Comparison of ENCODE assay signal across 1 cellular context in the genomic region with DNA sequence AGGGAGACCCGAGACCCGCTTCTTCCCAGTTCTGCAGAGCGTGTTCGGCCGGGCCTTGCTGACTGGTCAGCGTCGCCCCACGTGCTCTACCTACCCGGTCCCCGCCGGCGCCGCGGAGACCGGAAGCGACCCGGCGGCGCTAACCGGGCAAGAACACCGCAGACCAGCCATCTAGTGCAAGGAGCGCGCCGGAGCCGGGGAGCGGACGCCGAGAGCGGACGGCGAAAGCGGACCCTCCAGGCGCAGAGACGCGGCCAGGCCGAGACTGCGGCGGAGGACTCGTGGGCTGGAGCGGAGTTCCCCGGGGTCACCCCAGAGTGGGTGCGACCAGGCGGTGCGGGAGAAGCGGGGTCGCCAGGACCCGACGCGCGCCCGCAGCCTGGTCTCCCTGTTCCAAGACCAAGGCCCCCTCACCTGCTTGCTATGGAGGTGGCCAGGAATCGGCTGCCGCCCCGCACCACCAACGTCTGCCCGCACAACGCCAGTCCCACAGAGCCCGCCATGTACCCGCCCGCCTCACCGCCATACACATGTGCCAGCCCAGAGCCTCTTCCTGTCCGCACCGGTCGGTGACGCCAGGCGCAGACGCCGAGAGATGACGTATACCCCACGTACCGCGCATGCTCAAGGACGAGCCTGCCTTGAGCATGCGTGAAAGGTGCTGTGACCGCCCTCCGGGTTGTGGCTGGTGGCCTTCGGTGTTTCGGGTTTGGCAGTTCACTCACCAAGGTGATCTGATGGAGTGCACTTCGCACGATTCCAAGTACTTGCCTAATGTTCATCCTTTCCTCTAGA.
A peak's percentile ranks its signal among the peaks of the same experiment; 100 is the strongest.
TF ChIP-seq lines count a peak whose summit lies in the region.

WDR4 (minus strand) TSS at position 547 of the 795 bp plus-strand sequence; CDS start at position 503, 44 bp downstream.

TF ChIP-seq in K562, 482 proteins besides CTCF, POLR2A, EP300 and RAD21 (continued from another document and continues in another):
- TF ChIP-seq CLOCK (CRISPR knock-in tag; IDR thresholded peaks at IDR 0.05; ENCODE audit: borderline replicate concordance) (no peak), RBBP5 (IDR thresholded peaks at IDR 0.05; ENCODE audit: borderline replicate concordance, insufficient read depth, low read length, poor library complexity, severe bottlenecking) (peak; percentile 96), ELF2 (CRISPR knock-in tag; IDR thresholded peaks at IDR 0.05) (peak; percentile 99), ZNF76 (CRISPR knock-in tag; IDR thresholded peaks at IDR 0.05; ENCODE audit: borderline replicate concordance) (no peak; the same call in 1 of the 2 replicates), CREM (IDR thresholded peaks at IDR 0.05; ENCODE audit: low read depth) (peak; percentile 100), CHD1 (IDR thresholded peaks at IDR 0.05; ENCODE audit: low read length) (no peak), CGGBP1 (CRISPR knock-in tag; IDR thresholded peaks at IDR 0.05) (no peak; the same call in 1 of the 2 replicates), STAT5B (CRISPR knock-in tag; IDR thresholded peaks at IDR 0.05) (no peak), ZNF384 (IDR thresholded peaks at IDR 0.05; ENCODE audit: low read depth, low read length) (peak; percentile 24; the same call in 1 of the 2 replicates), POLR3G (IDR thresholded peaks at IDR 0.05; ENCODE audit: extremely low read depth, insufficient read length, insufficient replicate concordance) (no peak), CEBPG (CRISPR knock-in tag; IDR thresholded peaks at IDR 0.05) (peak; percentile 8; the same call in 1 of the 2 replicates), CEBPG (tag; conservative IDR thresholded peaks at IDR 0.05 in 1 of 2, IDR thresholded peaks at IDR 0.05 in 1 of 2) (no peak), SMARCA4 (IDR thresholded peaks at IDR 0.05) (no peak), U2AF1 (optimal IDR thresholded peaks at IDR 0.05; ENCODE audit: low read depth, low read length) (peak; percentile 97), ZNF717 (CRISPR knock-in tag; IDR thresholded peaks at IDR 0.05) (no peak), HMG20A (CRISPR knock-in tag; conservative IDR thresholded peaks at IDR 0.05) (no peak), PHTF2 (CRISPR knock-in tag; IDR thresholded peaks at IDR 0.05) (no peak), SMAD4 (CRISPR knock-in tag; conservative IDR thresholded peaks at IDR 0.05) (peak; percentile 88), NR1H2 (CRISPR knock-in tag; IDR thresholded peaks at IDR 0.05) (peak; percentile 91; the same call in 1 of the 2 replicates), ARNT (IDR thresholded peaks at IDR 0.05) (no peak), KLF16 (IDR thresholded peaks at IDR 0.05) (no peak), MTA1 (IDR thresholded peaks at IDR 0.05; ENCODE audit: borderline replicate concordance) (peak; percentile 100), ESRRB (CRISPR knock-in tag; IDR thresholded peaks at IDR 0.05; ENCODE audit: borderline replicate concordance) (no peak), THAP7 (CRISPR knock-in tag; IDR thresholded peaks at IDR 0.05) (no peak), TRIM28 (IDR thresholded peaks at IDR 0.05) (no peak), ZNF830 (CRISPR knock-in tag; IDR thresholded peaks at IDR 0.05) (peak; percentile 30; the same call in 1 of the 2 replicates), RB1 (IDR thresholded peaks at IDR 0.05; ENCODE audit: low read depth) (peak; percentile 79), BHLHE40 (IDR thresholded peaks at IDR 0.05; ENCODE audit: low read length) (peak; percentile 67), ARID1B (IDR thresholded peaks at IDR 0.05) (no peak), JUN (IDR thresholded peaks at IDR 0.05; ENCODE audit: borderline replicate concordance, low read depth, low read length) (peak; percentile 96), JUN (CRISPR knock-in tag; IDR thresholded peaks at IDR 0.05; ENCODE audit: borderline replicate concordance) (peak; percentile 51; the same call in 1 of the 2 replicates), FOS (IDR thresholded peaks at IDR 0.05; ENCODE audit: extremely low read depth, insufficient read length) (no peak), CSDE1 (IDR thresholded peaks at IDR 0.05) (peak in 1 of 2 experiments; percentile 92; a peak in 2 of 4 replicates), XRCC5 (IDR thresholded peaks at IDR 0.05; ENCODE audit: low read depth, low read length) (peak; percentile 30; the same call in 1 of the 2 replicates), SRSF7 (optimal IDR thresholded peaks at IDR 0.05; ENCODE audit: low read depth, low read length) (peak; percentile 86), ZNF280A (IDR thresholded peaks at IDR 0.05; ENCODE audit: low read depth, partially characterized antibody) (no peak), ZNF75A (CRISPR knock-in tag; IDR thresholded peaks at IDR 0.05) (no peak; the same call in 1 of the 2 replicates), ZNF316 (IDR thresholded peaks at IDR 0.05) (peak; percentile 67), E2F3 (CRISPR knock-in tag; IDR thresholded peaks at IDR 0.05) (0 out of 2 replicates have a peak, but pooled peaks have one; percentile 18)
- TF ChIP-seq, protein P1, sequence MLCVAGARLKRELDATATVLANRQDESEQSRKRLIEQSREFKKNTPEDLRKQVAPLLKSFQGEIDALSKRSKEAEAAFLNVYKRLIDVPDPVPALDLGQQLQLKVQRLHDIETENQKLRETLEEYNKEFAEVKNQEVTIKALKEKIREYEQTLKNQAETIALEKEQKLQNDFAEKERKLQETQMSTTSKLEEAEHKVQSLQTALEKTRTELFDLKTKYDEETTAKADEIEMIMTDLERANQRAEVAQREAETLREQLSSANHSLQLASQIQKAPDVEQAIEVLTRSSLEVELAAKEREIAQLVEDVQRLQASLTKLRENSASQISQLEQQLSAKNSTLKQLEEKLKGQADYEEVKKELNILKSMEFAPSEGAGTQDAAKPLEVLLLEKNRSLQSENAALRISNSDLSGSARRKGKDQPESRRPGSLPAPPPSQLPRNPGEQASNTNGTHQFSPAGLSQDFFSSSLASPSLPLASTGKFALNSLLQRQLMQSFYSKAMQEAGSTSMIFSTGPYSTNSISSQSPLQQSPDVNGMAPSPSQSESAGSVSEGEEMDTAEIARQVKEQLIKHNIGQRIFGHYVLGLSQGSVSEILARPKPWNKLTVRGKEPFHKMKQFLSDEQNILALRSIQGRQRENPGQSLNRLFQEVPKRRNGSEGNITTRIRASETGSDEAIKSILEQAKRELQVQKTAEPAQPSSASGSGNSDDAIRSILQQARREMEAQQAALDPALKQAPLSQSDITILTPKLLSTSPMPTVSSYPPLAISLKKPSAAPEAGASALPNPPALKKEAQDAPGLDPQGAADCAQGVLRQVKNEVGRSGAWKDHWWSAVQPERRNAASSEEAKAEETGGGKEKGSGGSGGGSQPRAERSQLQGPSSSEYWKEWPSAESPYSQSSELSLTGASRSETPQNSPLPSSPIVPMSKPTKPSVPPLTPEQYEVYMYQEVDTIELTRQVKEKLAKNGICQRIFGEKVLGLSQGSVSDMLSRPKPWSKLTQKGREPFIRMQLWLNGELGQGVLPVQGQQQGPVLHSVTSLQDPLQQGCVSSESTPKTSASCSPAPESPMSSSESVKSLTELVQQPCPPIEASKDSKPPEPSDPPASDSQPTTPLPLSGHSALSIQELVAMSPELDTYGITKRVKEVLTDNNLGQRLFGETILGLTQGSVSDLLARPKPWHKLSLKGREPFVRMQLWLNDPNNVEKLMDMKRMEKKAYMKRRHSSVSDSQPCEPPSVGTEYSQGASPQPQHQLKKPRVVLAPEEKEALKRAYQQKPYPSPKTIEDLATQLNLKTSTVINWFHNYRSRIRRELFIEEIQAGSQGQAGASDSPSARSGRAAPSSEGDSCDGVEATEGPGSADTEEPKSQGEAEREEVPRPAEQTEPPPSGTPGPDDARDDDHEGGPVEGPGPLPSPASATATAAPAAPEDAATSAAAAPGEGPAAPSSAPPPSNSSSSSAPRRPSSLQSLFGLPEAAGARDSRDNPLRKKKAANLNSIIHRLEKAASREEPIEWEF (CRISPR knock-in tag; IDR thresholded peaks at IDR 0.05) = no peak
- TF ChIP-seq, protein P2, sequence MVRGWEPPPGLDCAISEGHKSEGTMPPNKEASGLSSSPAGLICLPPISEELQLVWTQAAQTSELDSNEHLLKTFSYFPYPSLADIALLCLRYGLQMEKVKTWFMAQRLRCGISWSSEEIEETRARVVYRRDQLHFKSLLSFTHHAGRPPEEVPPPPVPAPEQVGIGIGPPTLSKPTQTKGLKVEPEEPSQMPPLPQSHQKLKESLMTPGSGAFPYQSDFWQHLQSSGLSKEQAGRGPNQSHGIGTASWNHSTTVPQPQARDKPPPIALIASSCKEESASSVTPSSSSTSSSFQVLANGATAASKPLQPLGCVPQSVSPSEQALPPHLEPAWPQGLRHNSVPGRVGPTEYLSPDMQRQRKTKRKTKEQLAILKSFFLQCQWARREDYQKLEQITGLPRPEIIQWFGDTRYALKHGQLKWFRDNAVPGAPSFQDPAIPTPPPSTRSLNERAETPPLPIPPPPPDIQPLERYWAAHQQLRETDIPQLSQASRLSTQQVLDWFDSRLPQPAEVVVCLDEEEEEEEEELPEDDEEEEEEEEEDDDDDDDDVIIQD (CRISPR knock-in tag; IDR thresholded peaks at IDR 0.05) = no peak
- TF ChIP-seq, protein P3, sequence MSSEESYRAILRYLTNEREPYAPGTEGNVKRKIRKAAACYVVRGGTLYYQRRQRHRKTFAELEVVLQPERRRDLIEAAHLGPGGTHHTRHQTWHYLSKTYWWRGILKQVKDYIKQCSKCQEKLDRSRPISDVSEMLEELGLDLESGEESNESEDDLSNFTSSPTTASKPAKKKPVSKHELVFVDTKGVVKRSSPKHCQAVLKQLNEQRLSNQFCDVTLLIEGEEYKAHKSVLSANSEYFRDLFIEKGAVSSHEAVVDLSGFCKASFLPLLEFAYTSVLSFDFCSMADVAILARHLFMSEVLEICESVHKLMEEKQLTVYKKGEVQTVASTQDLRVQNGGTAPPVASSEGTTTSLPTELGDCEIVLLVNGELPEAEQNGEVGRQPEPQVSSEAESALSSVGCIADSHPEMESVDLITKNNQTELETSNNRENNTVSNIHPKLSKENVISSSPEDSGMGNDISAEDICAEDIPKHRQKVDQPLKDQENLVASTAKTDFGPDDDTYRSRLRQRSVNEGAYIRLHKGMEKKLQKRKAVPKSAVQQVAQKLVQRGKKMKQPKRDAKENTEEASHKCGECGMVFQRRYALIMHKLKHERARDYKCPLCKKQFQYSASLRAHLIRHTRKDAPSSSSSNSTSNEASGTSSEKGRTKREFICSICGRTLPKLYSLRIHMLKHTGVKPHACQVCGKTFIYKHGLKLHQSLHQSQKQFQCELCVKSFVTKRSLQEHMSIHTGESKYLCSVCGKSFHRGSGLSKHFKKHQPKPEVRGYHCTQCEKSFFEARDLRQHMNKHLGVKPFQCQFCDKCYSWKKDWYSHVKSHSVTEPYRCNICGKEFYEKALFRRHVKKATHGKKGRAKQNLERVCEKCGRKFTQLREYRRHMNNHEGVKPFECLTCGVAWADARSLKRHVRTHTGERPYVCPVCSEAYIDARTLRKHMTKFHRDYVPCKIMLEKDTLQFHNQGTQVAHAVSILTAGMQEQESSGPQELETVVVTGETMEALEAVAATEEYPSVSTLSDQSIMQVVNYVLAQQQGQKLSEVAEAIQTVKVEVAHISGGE (CRISPR knock-in tag; IDR thresholded peaks at IDR 0.05) = peak; percentile 87 to 95 (median 87)
